2 cellular contexts compared by ENCODE assay signal in the genomic region with DNA sequence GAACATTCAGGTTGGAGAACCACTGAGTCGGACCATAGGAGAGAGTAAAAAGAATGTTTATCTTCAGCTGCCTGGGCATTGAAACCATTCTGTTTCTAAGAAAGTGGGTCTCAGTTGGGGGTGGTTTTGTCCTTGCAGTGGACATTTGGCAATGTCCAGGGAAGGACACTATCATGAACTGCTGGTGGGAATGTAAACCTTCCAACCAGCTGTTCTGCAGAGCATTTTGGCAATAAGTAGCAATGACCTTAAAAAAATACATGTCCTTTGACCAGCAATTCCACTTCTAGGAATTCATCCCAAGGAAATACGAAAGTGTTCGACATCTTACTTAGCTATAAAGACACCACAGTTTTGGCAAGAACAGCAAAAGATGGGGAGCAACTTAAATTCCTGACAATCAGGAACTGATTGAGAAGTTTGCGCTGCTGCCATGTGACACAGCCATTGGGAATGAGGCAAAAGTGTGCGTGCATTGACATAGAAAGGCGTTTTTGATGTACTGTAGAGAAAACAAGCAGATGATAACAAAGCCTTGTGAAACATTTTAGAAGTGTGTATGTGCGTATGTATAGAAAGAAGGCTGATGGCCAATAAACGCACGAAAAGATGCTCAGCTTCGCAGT.
A peak's percentile ranks its signal among the peaks of the same experiment; 100 is the strongest.
TF ChIP-seq lines count a peak whose summit lies in the region.

No MANE protein-coding gene starts in this region.

TF ChIP-seq in liver, 16 proteins besides CTCF, POLR2A, EP300 and RAD21 (continued from another document):
- TF ChIP-seq, protein P1, sequence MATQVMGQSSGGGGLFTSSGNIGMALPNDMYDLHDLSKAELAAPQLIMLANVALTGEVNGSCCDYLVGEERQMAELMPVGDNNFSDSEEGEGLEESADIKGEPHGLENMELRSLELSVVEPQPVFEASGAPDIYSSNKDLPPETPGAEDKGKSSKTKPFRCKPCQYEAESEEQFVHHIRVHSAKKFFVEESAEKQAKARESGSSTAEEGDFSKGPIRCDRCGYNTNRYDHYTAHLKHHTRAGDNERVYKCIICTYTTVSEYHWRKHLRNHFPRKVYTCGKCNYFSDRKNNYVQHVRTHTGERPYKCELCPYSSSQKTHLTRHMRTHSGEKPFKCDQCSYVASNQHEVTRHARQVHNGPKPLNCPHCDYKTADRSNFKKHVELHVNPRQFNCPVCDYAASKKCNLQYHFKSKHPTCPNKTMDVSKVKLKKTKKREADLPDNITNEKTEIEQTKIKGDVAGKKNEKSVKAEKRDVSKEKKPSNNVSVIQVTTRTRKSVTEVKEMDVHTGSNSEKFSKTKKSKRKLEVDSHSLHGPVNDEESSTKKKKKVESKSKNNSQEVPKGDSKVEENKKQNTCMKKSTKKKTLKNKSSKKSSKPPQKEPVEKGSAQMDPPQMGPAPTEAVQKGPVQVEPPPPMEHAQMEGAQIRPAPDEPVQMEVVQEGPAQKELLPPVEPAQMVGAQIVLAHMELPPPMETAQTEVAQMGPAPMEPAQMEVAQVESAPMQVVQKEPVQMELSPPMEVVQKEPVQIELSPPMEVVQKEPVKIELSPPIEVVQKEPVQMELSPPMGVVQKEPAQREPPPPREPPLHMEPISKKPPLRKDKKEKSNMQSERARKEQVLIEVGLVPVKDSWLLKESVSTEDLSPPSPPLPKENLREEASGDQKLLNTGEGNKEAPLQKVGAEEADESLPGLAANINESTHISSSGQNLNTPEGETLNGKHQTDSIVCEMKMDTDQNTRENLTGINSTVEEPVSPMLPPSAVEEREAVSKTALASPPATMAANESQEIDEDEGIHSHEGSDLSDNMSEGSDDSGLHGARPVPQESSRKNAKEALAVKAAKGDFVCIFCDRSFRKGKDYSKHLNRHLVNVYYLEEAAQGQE (IDR thresholded peaks at IDR 0.05), result no peak
- TF ChIP-seq SP1 (IDR thresholded peaks at IDR 0.05), result no peak
- TF ChIP-seq NR2F2 (IDR thresholded peaks at IDR 0.05), result peak; percentile 70
- TF ChIP-seq RXRA (IDR thresholded peaks at IDR 0.05), result peak in 1 of 2 donors; percentile 29
- TF ChIP-seq GABPA (IDR thresholded peaks at IDR 0.05 in 1 of 2, conservative IDR thresholded peaks at IDR 0.05 in 1 of 2), result no peak
- no peak for TF ChIP-seq FOXA2 (IDR thresholded peaks at IDR 0.05)
- TF ChIP-seq YY1 (IDR thresholded peaks at IDR 0.05), result no peak
- TF ChIP-seq, protein P2, sequence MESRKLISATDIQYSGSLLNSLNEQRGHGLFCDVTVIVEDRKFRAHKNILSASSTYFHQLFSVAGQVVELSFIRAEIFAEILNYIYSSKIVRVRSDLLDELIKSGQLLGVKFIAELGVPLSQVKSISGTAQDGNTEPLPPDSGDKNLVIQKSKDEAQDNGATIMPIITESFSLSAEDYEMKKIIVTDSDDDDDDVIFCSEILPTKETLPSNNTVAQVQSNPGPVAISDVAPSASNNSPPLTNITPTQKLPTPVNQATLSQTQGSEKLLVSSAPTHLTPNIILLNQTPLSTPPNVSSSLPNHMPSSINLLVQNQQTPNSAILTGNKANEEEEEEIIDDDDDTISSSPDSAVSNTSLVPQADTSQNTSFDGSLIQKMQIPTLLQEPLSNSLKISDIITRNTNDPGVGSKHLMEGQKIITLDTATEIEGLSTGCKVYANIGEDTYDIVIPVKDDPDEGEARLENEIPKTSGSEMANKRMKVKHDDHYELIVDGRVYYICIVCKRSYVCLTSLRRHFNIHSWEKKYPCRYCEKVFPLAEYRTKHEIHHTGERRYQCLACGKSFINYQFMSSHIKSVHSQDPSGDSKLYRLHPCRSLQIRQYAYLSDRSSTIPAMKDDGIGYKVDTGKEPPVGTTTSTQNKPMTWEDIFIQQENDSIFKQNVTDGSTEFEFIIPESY (IDR thresholded peaks at IDR 0.05), result no peak
- no peak for TF ChIP-seq FOXA1 (IDR thresholded peaks at IDR 0.05)
- TF ChIP-seq, protein P3, sequence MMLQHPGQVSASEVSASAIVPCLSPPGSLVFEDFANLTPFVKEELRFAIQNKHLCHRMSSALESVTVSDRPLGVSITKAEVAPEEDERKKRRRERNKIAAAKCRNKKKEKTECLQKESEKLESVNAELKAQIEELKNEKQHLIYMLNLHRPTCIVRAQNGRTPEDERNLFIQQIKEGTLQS (IDR thresholded peaks at IDR 0.05), result no peak
- TF ChIP-seq TAF1 (conservative IDR thresholded peaks at IDR 0.05), result no peak

TF ChIP-seq in HepG2, 621 proteins besides CTCF, POLR2A, EP300 and RAD21 (continued from another document):
- TF ChIP-seq, protein P4, sequence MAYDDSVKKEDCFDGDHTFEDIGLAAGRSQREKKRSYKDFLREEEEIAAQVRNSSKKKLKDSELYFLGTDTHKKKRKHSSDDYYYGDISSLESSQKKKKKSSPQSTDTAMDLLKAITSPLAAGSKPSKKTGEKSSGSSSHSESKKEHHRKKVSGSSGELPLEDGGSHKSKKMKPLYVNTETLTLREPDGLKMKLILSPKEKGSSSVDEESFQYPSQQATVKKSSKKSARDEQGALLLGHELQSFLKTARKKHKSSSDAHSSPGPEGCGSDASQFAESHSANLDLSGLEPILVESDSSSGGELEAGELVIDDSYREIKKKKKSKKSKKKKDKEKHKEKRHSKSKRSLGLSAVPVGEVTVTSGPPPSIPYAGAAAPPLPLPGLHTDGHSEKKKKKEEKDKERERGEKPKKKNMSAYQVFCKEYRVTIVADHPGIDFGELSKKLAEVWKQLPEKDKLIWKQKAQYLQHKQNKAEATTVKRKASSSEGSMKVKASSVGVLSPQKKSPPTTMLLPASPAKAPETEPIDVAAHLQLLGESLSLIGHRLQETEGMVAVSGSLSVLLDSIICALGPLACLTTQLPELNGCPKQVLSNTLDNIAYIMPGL (CRISPR knock-in tag; IDR thresholded peaks at IDR 0.05; ENCODE audit: borderline replicate concordance in 1 of 2, low read depth in 1 of 2), result no peak
